ENCODE assay signal across 21 cellular contexts in genomic region chr2:196991061-196991460, GRCh38.
A peak's percentile ranks its signal among the peaks of the same experiment; 100 is the strongest.
DNase-seq lines count a peak whose midpoint lies in the region; ATAC-seq and TF ChIP-seq lines count a peak whose summit lies in the region.
"Had no signal": no experiment of that assay in that cellular context is flagged by ENCODE, and none has a peak within 500 bp of the region (broad histone marks: within the 10 kb centered on the region; RNA-seq: fewer than 3 reads in every experiment).

No MANE protein-coding gene starts in this region.

- peak; percentile 10 for DNase-seq in DMS153 (lab: John Stamatoyannopoulos, UW)
- DNase-seq in DMS153 treated with DMSO at 0.1 percent for 48 hours (lab: John Stamatoyannopoulos, UW; ENCODE audit: unreplicated experiment) = no peak
- no peak for DNase-seq in DND-41
- DNase-seq in naive B cell = no peak
- DNase-seq in T1000 (lab: John Stamatoyannopoulos, UW) = no peak
- DNase-seq in GM13977 (ENCODE audit: low spot score) = no peak
- DNase-seq: activated CD8-positive, alpha-beta memory T cell treated with anti-CD3 and anti-CD28 coated beads, Interleukin-2, amount 50 U/mL, for 48 hours; CD4-positive, alpha-beta memory T cell; colonic mucosa; GDM1; KBM-7; kidney glomerular epithelial cell; mucosa of descending colon; NCI-H1436; NCI-H524; Peyer's patch had no signal

- H3K4me2 ChIP-seq in DND-41 (ENCODE audit: insufficient read depth, low read length) = peak overlapping the region; percentile 53
- H3K4me2 ChIP-seq: hepatocyte had no signal

- peak overlapping the region in 1 of 2 experiments; percentile 22; a peak in 1 of 4 replicates for H3K4me3 ChIP-seq in DND-41 (ENCODE audit: low read depth in 1 of 2, low read length in 2 of 2)
- H3K4me3 ChIP-seq: colonic mucosa, hepatocyte, mucosa of descending colon, Peyer's patch had no signal

- H3K36me3 Mint-ChIP-seq in activated T-helper 17 cell treated with anti-CD3 and anti-CD28 coated beads, Interleukin-2, amount 50 U/mL, for 72 hours (ENCODE audit: low read depth) = peaks cover 99% of the 10 kb centered on the region
- H3K36me3 Mint-ChIP-seq in naive B cell = peaks cover 17 to 31% of the 10 kb centered on the region in 2 donors

- no peak for ATAC-seq in DND-41 (ENCODE audit: insufficient read depth, low read depth)
- ATAC-seq in activated T-helper 17 cell treated with anti-CD3 and anti-CD28 coated beads, Interleukin-2, amount 50 U/mL, for 72 hours (replicated peaks) = no peak
- ATAC-seq in naive B cell (ENCODE audit: low read depth in 2 of 2) = no peak
- no peak for ATAC-seq in HG02798 (IDR thresholded peaks at IDR 0.05; ENCODE audit: poor library complexity, unreplicated experiment)
- ATAC-seq: esophagus mucosa, mucosa of descending colon had no signal

- peak overlapping the region; percentile 98 for H3K27ac ChIP-seq in DND-41 (ENCODE audit: low read length)
- H3K27ac ChIP-seq: 22Rv1, colonic mucosa, hepatocyte, Peyer's patch had no signal

- H4K20me1 ChIP-seq in DND-41 (ENCODE audit: insufficient read depth, low read length) = no peaks in the 10 kb centered on the region

- no peak overlapping the region for H2AFZ ChIP-seq in DND-41 (ENCODE audit: low read depth, low read length)
- H2AFZ ChIP-seq: hepatocyte had no signal

- peak overlapping the region; percentile 97 for H3K27ac Mint-ChIP-seq in activated T-helper 17 cell treated with anti-CD3 and anti-CD28 coated beads, Interleukin-2, amount 50 U/mL, for 72 hours
- peak overlapping the region in 4 of 6 donors; percentile 53 to 88 (median 58) for H3K27ac Mint-ChIP-seq in naive B cell

- no peaks in the 10 kb centered on the region for H3K79me2 ChIP-seq in DND-41 (ENCODE audit: insufficient read depth, low read length)
- H3K79me2 ChIP-seq: hepatocyte had no signal

- in situ Hi-C loops in GM13977 (cut with MboI; ENCODE audit: low pct_unique_long_range_greater_than_20kb, low sequenced_read_pairs, unreplicated experiment) = no loop called here

- no peaks in the 10 kb centered on the region for H3K27me3 ChIP-seq in DND-41 (ENCODE audit: insufficient read depth, low read length, poor library complexity)
- H3K27me3 ChIP-seq: colonic mucosa, hepatocyte, Peyer's patch had no signal

- peaks cover 35% of the 10 kb centered on the region for H3K4me1 Mint-ChIP-seq in activated T-helper 17 cell treated with anti-CD3 and anti-CD28 coated beads, Interleukin-2, amount 50 U/mL, for 72 hours
- peaks cover 24 to 43% (median 38%) of the 10 kb centered on the region in 3 donors for H3K4me1 Mint-ChIP-seq in naive B cell

- peaks cover 5% of the 10 kb centered on the region; the same call in 1 of the 2 replicates for H3K36me3 ChIP-seq in DND-41 (ENCODE audit: insufficient read depth, low read length)
- H3K36me3 ChIP-seq: colonic mucosa had no signal

- H3K9me3 ChIP-seq in DND-41 (ENCODE audit: insufficient read depth, low read length, severe bottlenecking) = no peaks in the 10 kb centered on the region
- H3K9me3 ChIP-seq: colonic mucosa, mucosa of descending colon, Peyer's patch had no signal

- no peaks in the 10 kb centered on the region for H3K27me3 Mint-ChIP-seq in activated T-helper 17 cell treated with anti-CD3 and anti-CD28 coated beads, Interleukin-2, amount 50 U/mL, for 72 hours
- no peaks in the 10 kb centered on the region for H3K27me3 Mint-ChIP-seq in naive B cell
- H3K27me3 Mint-ChIP-seq: CD4-positive, alpha-beta memory T cell had no signal

- peak overlapping the region; percentile 41 for H3K9ac ChIP-seq in DND-41 (ENCODE audit: low read depth, low read length)

- TF ChIP-seq CTCF in DND-41 (IDR thresholded peaks at IDR 0.05; ENCODE audit: borderline replicate concordance, extremely low read depth, low read length, poor library complexity, severe bottlenecking) = no peak
- no peak for TF ChIP-seq CTCF in GM13977 (IDR thresholded peaks at IDR 0.05; ENCODE audit: extremely low read depth, insufficient read depth, missing control alignments)

- H3K4me1 ChIP-seq in DND-41 (ENCODE audit: insufficient read depth, low read length) = peaks cover 59% of the 10 kb centered on the region
- H3K4me1 ChIP-seq: colonic mucosa had no signal

- H3K9me3 Mint-ChIP-seq in activated T-helper 17 cell treated with anti-CD3 and anti-CD28 coated beads, Interleukin-2, amount 50 U/mL, for 72 hours = no peaks in the 10 kb centered on the region
- H3K9me3 Mint-ChIP-seq in naive B cell = no peaks in the 10 kb centered on the region
- H3K9me3 Mint-ChIP-seq: CD4-positive, alpha-beta memory T cell had no signal

- no peak overlapping the region for H3K4me3 Mint-ChIP-seq in activated T-helper 17 cell treated with anti-CD3 and anti-CD28 coated beads, Interleukin-2, amount 50 U/mL, for 72 hours
- no peak overlapping the region for H3K4me3 Mint-ChIP-seq in naive B cell
- H3K4me3 Mint-ChIP-seq: CD4-positive, alpha-beta memory T cell had no signal
